In genomic region chr2:119488245-119489182, GRCh38 we compare ENCODE assay signal across 14 cellular contexts. TPM values are rescaled to one million over a fixed set of nuclear protein-coding genes. Genes with fewer than 3 reads are reported as not detected.
DNase-seq lines count a peak whose midpoint lies in the region; ATAC-seq, FAIRE-seq and TF ChIP-seq lines count a peak whose summit lies in the region.
"Had no signal": no experiment of that assay in that cellular context is flagged by ENCODE, and none has a peak within 500 bp of the region (broad histone marks: within the 10 kb centered on the region; RNA-seq: fewer than 3 reads in every experiment).

No MANE protein-coding gene starts in this region.

- no peak overlapping the region for H3K4me2 ChIP-seq in GM12878 (ENCODE audit: control insufficient read depth, insufficient read depth)

- TF ChIP-seq RAD21 in GM12878 (IDR thresholded peaks at IDR 0.05; ENCODE audit: insufficient read depth, low read depth, low read length) = no peak

- H3K36me3 Mint-ChIP-seq in HFFc6 (ENCODE audit: low read depth) = no peaks in the 10 kb centered on the region

- intact Hi-C loops in GM12878 (cut with micrococcal nuclease; ENCODE audit: unreplicated experiment) (no loop called here), spleen (cut with DNase I; ENCODE audit: low total_unique reads) (no loop called here)

- DNase-seq in Caki2 (ENCODE audit: low read depth) = peak; percentile 26
- no peak for DNase-seq in HFFc6
- no peak for DNase-seq in GM12878 (ENCODE audit: low read depth, low spot score)
- peak; percentile 58 for DNase-seq in lung (ENCODE audit: low spot score)
- DNase-seq in NCI-H345 treated with DMSO at 0.1 percent for 48 hours (lab: John Stamatoyannopoulos, UW; ENCODE audit: unreplicated experiment) = no peak
- DNase-seq in spleen = no peak
- no peak for DNase-seq in DMS114 treated with DMSO at 0.1 percent for 48 hours (lab: John Stamatoyannopoulos, UW; ENCODE audit: unreplicated experiment)
- DNase-seq in COLO829 (ENCODE audit: low spot score) = no peak
- DNase-seq: activated CD4-positive, alpha-beta T cell treated with anti-CD3 and anti-CD28 coated beads, Interleukin-2, amount 50 U/mL, for 48 hours; AML-193; EL; T-helper 1 cell had no signal

- H3K27ac Mint-ChIP-seq in HFFc6 = no peak overlapping the region

- BruUV-seq in GM12878 (replicated peaks; lab: Mats Ljungman, UMichigan) = no TSS peak

- ATAC-seq in GM12878 = peak; percentile 11
- no peak for ATAC-seq in lung (ENCODE audit: insufficient read depth, low FRiP score)

- no peak for FAIRE-seq in GM12878 (lab: Jason Lieb, UNC)

- no peak overlapping the region for H3K4me3 Mint-ChIP-seq in HFFc6

- TF ChIP-seq POLR2A in GM12878 (IDR thresholded peaks at IDR 0.05; ENCODE audit: low read depth, low read length) = no peak
- TF ChIP-seq POLR2A in spleen (IDR thresholded peaks at IDR 0.05) = no peak

- H3K27me3 Mint-ChIP-seq in HFFc6 (ENCODE audit: insufficient read depth) = peaks cover 19% of the 10 kb centered on the region

- RAD21 ChIA-PET in GM12878 (lab: Charles Lee; ENCODE audit: unreplicated experiment) = interaction anchor here (1.2 to 1.5 kb wide), 3 partner anchors 9 to 122 kb away, joined by 3 to 8 read pairs (median 5); partner anchors contain the start of genes C2orf76 and DBI

- peaks cover 13% of the 10 kb centered on the region for H3K4me1 Mint-ChIP-seq in HFFc6 (ENCODE audit: low read depth)

- H3K9me3 ChIP-seq in GM12878 (replicated peaks; ENCODE audit: control insufficient read depth, insufficient read depth, low read length) = no peaks in the 10 kb centered on the region
- H3K9me3 ChIP-seq in lung (ENCODE audit: control insufficient read depth in 2 of 2, insufficient read depth in 1 of 2, low read length in 1 of 2) = no peaks in the 10 kb centered on the region
- no peaks in the 10 kb centered on the region for H3K9me3 ChIP-seq in spleen

- CTCF ChIA-PET in GM12878 (lab: Yijun Ruan, JAX) = interaction anchor here (1.0 to 3.3 kb wide), 4 partner anchors 9 to 29 kb away, joined by 3 to 31 read pairs (median 6); no protein-coding TSS in a partner anchor

- no peak overlapping the region for H3K27ac ChIP-seq in GM12878 (ENCODE audit: control insufficient read depth, insufficient read depth)
- H3K27ac ChIP-seq in lung (ENCODE audit: low read depth in 1 of 2, low read length in 1 of 2) = peak overlapping the region; percentile 68 to 71
- no peak overlapping the region for H3K27ac ChIP-seq in spleen

- no peak overlapping the region for H3K9ac ChIP-seq in GM12878 (ENCODE audit: control insufficient read depth, insufficient read depth, low read length)

- WGBS in GM12878 (ENCODE audit: insufficient coverage, insufficient replicate concordance, low lambda C conversion rate, missing lambda C conversion rate) = 38% methylated on average over 23 of the region's 23 CpGs
- 79 to 91% methylated on average over 23 of the region's 23 CpGs for WGBS in lung, 2 donors
- WGBS in spleen, 5 donors = 85 to 94% (median 89%) methylated on average over 21 to 23 of the region's 23 CpGs

- no peaks in the 10 kb centered on the region for H3K9me3 Mint-ChIP-seq in HFFc6

- H3K4me1 ChIP-seq in GM12878 (ENCODE audit: control insufficient read depth, insufficient read depth, low read length) = no peaks in the 10 kb centered on the region
- H3K4me1 ChIP-seq in lung (ENCODE audit: control insufficient read depth in 2 of 2, insufficient read depth in 2 of 2, low read length in 2 of 2) = peaks cover 0 to 32% of the 10 kb centered on the region in 2 donors
- peaks cover 0 to 13% (median 0%) of the 10 kb centered on the region in 6 donors for H3K4me1 ChIP-seq in spleen

- H3K27me3 ChIP-seq in GM12878 (replicated peaks in 1 of 2; ENCODE audit: control insufficient read depth in 2 of 2, insufficient read depth in 2 of 2, low read length in 1 of 2) = no peaks in the 10 kb centered on the region; a peak in 1 of 4 replicates
- no peaks in the 10 kb centered on the region for H3K27me3 ChIP-seq in lung (ENCODE audit: control insufficient read depth, insufficient read depth)
- H3K27me3 ChIP-seq in spleen (replicated peaks in 1 of 7) = peaks cover 0 to 33% (median 0%) of the 10 kb centered on the region in 7 donors

- TF ChIP-seq EP300 in GM12878 (IDR thresholded peaks at IDR 0.05; ENCODE audit: borderline replicate concordance in 1 of 2, control insufficient read depth in 1 of 2, low read depth in 2 of 2, low read length in 2 of 2) = no peak

- TF ChIP-seq CTCF in HFFc6 (IDR thresholded peaks at IDR 0.05) (0 out of 2 replicates have a peak, but pooled peaks have one; percentile 12), GM12878 (IDR thresholded peaks at IDR 0.05 in 2 of 3, conservative IDR thresholded peaks at IDR 0.05 in 1 of 3; ENCODE audit: control insufficient read depth in 2 of 3, extremely low read depth in 1 of 3, insufficient read depth in 1 of 3, low read depth in 3 of 3, low read length in 3 of 3) (no peak), lung (IDR thresholded peaks at IDR 0.05; ENCODE audit: control extremely low read depth, extremely low read depth) (no peak), spleen (IDR thresholded peaks at IDR 0.05 in 8 of 11, conservative IDR thresholded peaks at IDR 0.05 in 3 of 11) (no peak)

- POLR2A ChIA-PET in GM12878 (lab: Charles Lee) = no interaction called here

- in situ Hi-C loops in Caki2 (cut with HindIII; ENCODE audit: low pct_unique_long_range_greater_than_20kb, low sequenced_read_pairs) (no loop called here), GM12878 (cut with MboI) (loop anchor here (10.0 kb wide), 1 partner anchor 604 kb away; no protein-coding TSS in a partner anchor)

- no peaks in the 10 kb centered on the region for H3K79me2 ChIP-seq in GM12878 (ENCODE audit: control insufficient read depth, insufficient read depth, low read length)

- H2AFZ ChIP-seq in GM12878 (ENCODE audit: control insufficient read depth, low read depth, low read length) = no peak overlapping the region

- SMC1A ChIA-PET in GM12878 (lab: Charles Lee; ENCODE audit: uncharacterized antibody, unreplicated experiment) = interaction anchor here (1.2 to 3.0 kb wide), 3 partner anchors 8 to 29 kb away, joined by 3 to 10 read pairs (median 3); no protein-coding TSS in a partner anchor

- no peaks in the 10 kb centered on the region for H3K36me3 ChIP-seq in GM12878 (ENCODE audit: control insufficient read depth in 2 of 2, insufficient read depth in 2 of 2, low read length in 1 of 2)
- no peaks in the 10 kb centered on the region for H3K36me3 ChIP-seq in lung (ENCODE audit: control insufficient read depth in 2 of 2, insufficient read depth in 2 of 2, low read length in 2 of 2)
- H3K36me3 ChIP-seq in spleen = no peaks in the 10 kb centered on the region

- H3K4me3 ChIP-seq in GM12878 (no peak overlapping the region), lung (no peak overlapping the region), spleen (no peak overlapping the region)

- peaks cover 2% of the 10 kb centered on the region; the same call in 1 of the 2 replicates for H4K20me1 ChIP-seq in GM12878 (ENCODE audit: control insufficient read depth, insufficient read depth)

RNA-seq across cellular contexts. Expression of gene SCTR, which starts 35.8 kb away (rescaled TPM):
- not detected in 2 replicates for total RNA-seq in Caki2 (2014; rRNA removed; shearing (Covaris generic); ENCODE audit: low replicate concordance)
- total RNA-seq in HFFc6 (2021; fragmentation: NEBNext Ultra II Directional; extraction: Animal tissue kit (Norgen Biotek cat#: 25700)) = not detected
- total RNA-seq in GM12878 (2013; cell fraction: nucleolus; rRNA removed) = not detected in 2 replicates
- not detected in 2 replicates for total RNA-seq in GM12878 (2014; rRNA removed)
- not detected in 2 replicates for total RNA-seq in GM12878 (2014; rRNA removed; fragmentation: Illumina TruSeq; extraction: Trizol)
- not detected in 2 replicates for total RNA-seq in GM12878 (2021)
- polyA plus RNA-seq in GM12878 (2011; ENCODE audit: low read depth) = not detected
- 0.07 and 0.26 TPM in 2 replicates for polyA plus RNA-seq in GM12878 (2011; rRNA removed)
- 0.08 and 0.13 TPM in 2 replicates for polyA plus RNA-seq in GM12878 (2011; cell fraction: cytosol; rRNA removed)
- 0.26 and 0.45 TPM in 2 replicates for polyA plus RNA-seq in GM12878 (2011; cell fraction: nucleus; rRNA removed)
- polyA plus RNA-seq in GM12878 (2012) = not detected in 2 replicates
- not detected in 2 replicates for polyA plus RNA-seq in GM12878 (2014; fragmentation: Illumina TruSeq; extraction: Trizol)
- not detected for polyA plus RNA-seq in GM12878 (2014; fragmentation: Nextera tagmentation; extraction: Ambion mirVana)
- polyA plus RNA-seq in GM12878 (2014; rRNA removed) = not detected in 2 replicates
- not detected for polyA plus RNA-seq in GM12878 (2016; fragmentation: Nextera tagmentation; extraction: Ambion mirVana)
- polyA minus RNA-seq in GM12878 (2011; rRNA and poly(A)+ RNA removed) = 0.15 TPM in 1 of 2 replicates, not detected in the other
- polyA minus RNA-seq in GM12878 (2011; cell fraction: cytosol; rRNA and poly(A)+ RNA removed) = not detected in 2 replicates
- polyA minus RNA-seq in GM12878 (2011; cell fraction: nucleus; rRNA and poly(A)+ RNA removed) = 0.19 and 0.60 TPM in 2 replicates
- total RNA-seq in lung = 10 to 100 TPM; 22.3 to 42.7 TPM
- polyA plus RNA-seq in lung = 10 to 100 TPM in 1 of 2 donors, 1 to 10 TPM in 1; 4.6 to 33.8 TPM
- under 1 TPM in 1 of 7 donors, not detected in 6; 0.54 TPM for total RNA-seq in spleen
- polyA plus RNA-seq in spleen = under 1 TPM; 0.39 to 0.53 (median 0.42) TPM
- total RNA-seq: LHCN-M2 had no signal

RNA-seq across cellular contexts. Expression of gene CFAP221, which starts 55.7 kb away (rescaled TPM):
- total RNA-seq in Caki2 (2014; rRNA removed; shearing (Covaris generic); ENCODE audit: low replicate concordance) = 1.6 and 2.4 TPM in 2 replicates
- not detected for total RNA-seq in HFFc6 (2021; fragmentation: NEBNext Ultra II Directional; extraction: Animal tissue kit (Norgen Biotek cat#: 25700))
- total RNA-seq in GM12878 (2013; cell fraction: nucleolus; rRNA removed) = not detected in 2 replicates
- total RNA-seq in GM12878 (2014; rRNA removed) = not detected in 2 replicates
- not detected in 2 replicates for total RNA-seq in GM12878 (2014; rRNA removed; fragmentation: Illumina TruSeq; extraction: Trizol)
- not detected in 2 replicates for total RNA-seq in GM12878 (2021)
- polyA plus RNA-seq in GM12878 (2011; ENCODE audit: low read depth) = not detected
- not detected in 2 replicates for polyA plus RNA-seq in GM12878 (2011; rRNA removed)
- polyA plus RNA-seq in GM12878 (2011; cell fraction: cytosol; rRNA removed) = not detected in 2 replicates
- polyA plus RNA-seq in GM12878 (2011; cell fraction: nucleus; rRNA removed) = not detected in 2 replicates
- not detected in 2 replicates for polyA plus RNA-seq in GM12878 (2012)
- not detected in 2 replicates for polyA plus RNA-seq in GM12878 (2014; fragmentation: Illumina TruSeq; extraction: Trizol)
- not detected for polyA plus RNA-seq in GM12878 (2014; fragmentation: Nextera tagmentation; extraction: Ambion mirVana)
- polyA plus RNA-seq in GM12878 (2014; rRNA removed) = not detected in 2 replicates
- not detected for polyA plus RNA-seq in GM12878 (2016; fragmentation: Nextera tagmentation; extraction: Ambion mirVana)
- polyA minus RNA-seq in GM12878 (2011; rRNA and poly(A)+ RNA removed) = not detected in 2 replicates
- polyA minus RNA-seq in GM12878 (2011; cell fraction: cytosol; rRNA and poly(A)+ RNA removed) = not detected in 2 replicates
- not detected in 2 replicates for polyA minus RNA-seq in GM12878 (2011; cell fraction: nucleus; rRNA and poly(A)+ RNA removed)
- 10 to 100 TPM; 42.4 to 63.5 TPM for total RNA-seq in lung
- 10 to 100 TPM in 1 of 2 donors, 1 to 10 TPM in 1; 8.6 to 16.2 TPM for polyA plus RNA-seq in lung
- 1 to 10 TPM in 2 of 7 donors, under 1 TPM in 3, not detected in 2; 0.46 to 1.5 (median 0.97) TPM for total RNA-seq in spleen
- under 1 TPM; 0.06 to 0.30 (median 0.14) TPM for polyA plus RNA-seq in spleen
- total RNA-seq: LHCN-M2 had no signal

RNA-seq across cellular contexts. Expression of gene TMEM37, which starts 56.9 kb away (rescaled TPM):
- total RNA-seq in Caki2 (2014; rRNA removed; shearing (Covaris generic); ENCODE audit: low replicate concordance) = 0.10 and 3.5 TPM in 2 replicates
- total RNA-seq in HFFc6 (2021; fragmentation: NEBNext Ultra II Directional; extraction: Animal tissue kit (Norgen Biotek cat#: 25700)) = not detected
- 1.6 and 1.9 TPM in 2 replicates for total RNA-seq in GM12878 (2013; cell fraction: nucleolus; rRNA removed)
- total RNA-seq in GM12878 (2014; rRNA removed) (0.28 TPM in 1 of 2 replicates, not detected in the other), GM12878 (2014; rRNA removed; fragmentation: Illumina TruSeq; extraction: Trizol) (0.09 TPM in 1 of 2 replicates, not detected in the other), GM12878 (2021) (0.16 and 0.44 TPM in 2 replicates), lung (10 to 100 TPM; 11.5 to 14.3 TPM), spleen (10 to 100 TPM; 24.1 to 53.2 (median 35.9) TPM)
- polyA plus RNA-seq in GM12878 (2011; ENCODE audit: low read depth) = not detected
- polyA plus RNA-seq in GM12878 (2011; rRNA removed) (0.32 and 0.67 TPM in 2 replicates), GM12878 (2014; fragmentation: Illumina TruSeq; extraction: Trizol) (0.10 and 0.16 TPM in 2 replicates), GM12878 (2014; fragmentation: Nextera tagmentation; extraction: Ambion mirVana) (under 1 TPM in 1 of 2 experiments, not detected in 1; 0.07 TPM), GM12878 (2014; rRNA removed) (0.20 and 0.24 TPM in 2 replicates), GM12878 (2016; fragmentation: Nextera tagmentation; extraction: Ambion mirVana) (not detected), lung (10 to 100 TPM in 1 of 2 donors, 1 to 10 TPM in 1; 9.9 to 12.7 TPM), spleen (10 to 100 TPM in 2 of 3 donors, 1 to 10 TPM in 1; 5.9 to 16.5 (median 12.4) TPM)
- 0.45 and 0.70 TPM in 2 replicates for polyA plus RNA-seq in GM12878 (2011; cell fraction: cytosol; rRNA removed)
- 1.2 and 1.3 TPM in 2 replicates for polyA plus RNA-seq in GM12878 (2011; cell fraction: nucleus; rRNA removed)
- polyA plus RNA-seq in GM12878 (2012) = 0.23 and 0.25 TPM in 2 replicates
- 0.51 and 0.88 TPM in 2 replicates for polyA minus RNA-seq in GM12878 (2011; rRNA and poly(A)+ RNA removed)
- polyA minus RNA-seq in GM12878 (2011; cell fraction: cytosol; rRNA and poly(A)+ RNA removed) = 0.67 TPM in 1 of 2 replicates, not detected in the other
- polyA minus RNA-seq in GM12878 (2011; cell fraction: nucleus; rRNA and poly(A)+ RNA removed) = 0.24 and 0.67 TPM in 2 replicates
- total RNA-seq: LHCN-M2 had no signal
- polyA plus RNA-seq: neural cell had no signal

Comparison
In these comparisons a context has a peak if more than half of its experiments do, and no peak if none do; other contexts are left out.
1. DNase-seq: peak in Caki2 (single experiment) and lung (single experiment); none in HFFc6 (single experiment), GM12878 (single experiment), NCI-H345 treated with DMSO at 0.1 percent for 48 hours (single experiment), spleen (single experiment), DMS114 treated with DMSO at 0.1 percent for 48 hours (single experiment) and COLO829 (single experiment).
2. H3K27ac ChIP-seq: peak in lung (2 of 2); none in GM12878 (single experiment) and spleen (0 of 8).
3. RNA of gene SCTR, which starts 35.8 kb away (total RNA-seq): 22.3 to 42.7 TPM in lung; not detected in Caki2, not detected in HFFc6, not detected in GM12878 and 0.54 TPM in spleen; every median in the first group is over 10 times any median in the second.
4. RNA of gene CFAP221, which starts 55.7 kb away (total RNA-seq): 42.4 to 63.5 TPM in lung; 1.6 to 2.4 TPM in Caki2, 0.46 to 1.5 TPM in spleen, not detected in HFFc6 and not detected in GM12878; every median in the first group is over 10 times any median in the second.